Comparison of ENCODE assay signal across 10 cellular contexts in the genomic region with DNA sequence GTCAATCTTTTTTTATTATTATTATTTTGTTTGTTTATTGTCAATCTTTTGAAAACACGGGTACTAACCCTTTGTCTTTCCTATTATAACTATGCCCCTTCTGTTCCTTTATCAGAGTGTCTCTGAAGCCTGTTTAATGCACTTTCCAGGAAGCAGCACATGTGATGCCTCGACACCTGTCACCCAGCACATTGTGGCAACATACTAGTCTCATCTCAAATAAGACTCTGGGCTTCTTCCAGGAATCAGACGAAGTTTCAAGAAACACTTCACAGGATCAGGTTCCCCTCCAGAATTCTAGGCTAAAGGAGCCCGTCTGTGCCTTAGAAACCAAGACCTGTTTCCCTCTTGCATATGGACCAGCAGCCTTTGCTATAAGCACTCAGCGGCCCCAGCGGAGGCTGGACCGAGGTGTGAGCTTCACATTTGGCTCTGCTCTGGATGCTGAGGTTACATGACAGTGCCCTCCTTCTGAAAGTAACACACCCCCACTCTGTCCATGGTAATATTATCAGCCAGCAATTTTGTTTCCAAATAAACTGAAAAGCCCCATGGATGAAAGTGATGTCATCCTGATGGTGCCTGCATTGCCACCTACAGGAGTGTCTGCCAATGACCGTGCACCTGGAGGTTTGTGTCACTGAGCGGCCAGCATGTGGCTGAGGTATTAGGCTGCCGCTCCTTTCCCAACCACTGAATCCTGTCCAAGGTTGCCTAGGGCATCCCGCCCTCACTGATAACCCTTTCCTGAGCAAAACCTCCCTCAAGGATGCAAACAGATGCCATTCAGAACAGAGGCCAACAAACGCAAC. TPM values are rescaled to one million over a fixed set of nuclear protein-coding genes. Genes with fewer than 3 reads are reported as not detected.
A peak's percentile ranks its signal among the peaks of the same experiment; 100 is the strongest.
DNase-seq lines count a peak whose midpoint lies in the region; ATAC-seq, FAIRE-seq and TF ChIP-seq lines count a peak whose summit lies in the region.
"Had no signal": no experiment of that assay in that cellular context is flagged by ENCODE, and none has a peak within 500 bp of the region (broad histone marks: within the 10 kb centered on the region; RNA-seq: fewer than 3 reads in every experiment).

No MANE protein-coding gene starts in this region.

- no peaks in the 10 kb centered on the region for H3K4me1 Mint-ChIP-seq in progenitor cell of endocrine pancreas (ENCODE audit: low read depth)

- H3K4me3 ChIP-seq in H1 (ENCODE audit: extremely low read depth in 1 of 4, insufficient read depth in 2 of 4, low read depth in 3 of 4, low read length in 4 of 4) = no peak overlapping the region

- ATAC-seq in HG03565 (IDR thresholded peaks at IDR 0.05; ENCODE audit: unreplicated experiment) = no peak
- no peak for ATAC-seq in HG02885 (IDR thresholded peaks at IDR 0.05; ENCODE audit: poor library complexity, unreplicated experiment)

- H2BK120ac ChIP-seq in H1 (replicated peaks; ENCODE audit: low read depth, low read length) = no peak overlapping the region

- H3K27ac ChIP-seq in H1 (ENCODE audit: low read depth, low read length) = no peak overlapping the region

- H3K23me2 ChIP-seq in H1 (ENCODE audit: low read depth, low read length) = no peaks in the 10 kb centered on the region

- peaks cover 11% of the 10 kb centered on the region for H3K27me3 Mint-ChIP-seq in progenitor cell of endocrine pancreas

- H2BK15ac ChIP-seq in H1 (ENCODE audit: low read length) = no peak overlapping the region

- H4K8ac ChIP-seq in H1 (ENCODE audit: extremely low read depth, insufficient read depth, low read length) = no peak overlapping the region

- H3K4me3 Mint-ChIP-seq in progenitor cell of endocrine pancreas (ENCODE audit: low read depth) = no peak overlapping the region
- H3K4me3 Mint-ChIP-seq: T-helper 1 cell treated with Interleukin-12 subunit alpha and Interleukin-12 subunit beta and Interleukin-4 antibody, amounts not matched to agents 30 μg/mL and 1 μg/mL, for 36 hours had no signal

- H2AK5ac ChIP-seq in H1 (ENCODE audit: low read depth, low read length) = no peak overlapping the region

- H3K36me3 Mint-ChIP-seq in progenitor cell of endocrine pancreas (ENCODE audit: insufficient read depth) = no peaks in the 10 kb centered on the region

- H3K14ac ChIP-seq in H1 (ENCODE audit: insufficient read length) = no peak overlapping the region

- H4K91ac ChIP-seq in H1 (replicated peaks; ENCODE audit: insufficient read length, low read length) = no peak overlapping the region

- H3K4ac ChIP-seq in H1 (replicated peaks; ENCODE audit: insufficient read length, low read depth, low read length) = no peak overlapping the region

- no peak overlapping the region for H3K27ac Mint-ChIP-seq in progenitor cell of endocrine pancreas
- H3K27ac Mint-ChIP-seq: T-helper 1 cell treated with Interleukin-12 subunit alpha and Interleukin-12 subunit beta and Interleukin-4 antibody, amounts not matched to agents 30 μg/mL and 1 μg/mL, for 36 hours had no signal

- H4K20me1 ChIP-seq in H1 (replicated peaks in 1 of 2; ENCODE audit: control insufficient read depth in 1 of 2, insufficient read depth in 2 of 2, low read length in 2 of 2) = no peaks in the 10 kb centered on the region

- H3K79me2 ChIP-seq in H1 (ENCODE audit: control insufficient read depth in 1 of 2, insufficient read depth in 2 of 2, low read length in 2 of 2) = no peaks in the 10 kb centered on the region

- H3K18ac ChIP-seq in H1 (ENCODE audit: extremely low read depth, low read length) = no peak overlapping the region

- H3K9me3 Mint-ChIP-seq in progenitor cell of endocrine pancreas (ENCODE audit: low read depth) = no peaks in the 10 kb centered on the region
- H3K9me3 Mint-ChIP-seq: T-helper 1 cell treated with Interleukin-12 subunit alpha and Interleukin-12 subunit beta and Interleukin-4 antibody, amounts not matched to agents 30 μg/mL and 1 μg/mL, for 36 hours had no signal

- TF ChIP-seq POLR2A in H1 (IDR thresholded peaks at IDR 0.05; ENCODE audit: control extremely low read depth in 1 of 2, low read depth in 2 of 2, low read length in 2 of 2) = no peak

- FAIRE-seq in H1 (lab: Jason Lieb, UNC) = no peak

- H3K56ac ChIP-seq in H1 (replicated peaks; ENCODE audit: insufficient read length, low read depth, low read length) = no peak overlapping the region

- H3K9me3 ChIP-seq in H1 (ENCODE audit: insufficient read depth in 2 of 2, low read depth in 1 of 2, low read length in 1 of 2) = no peaks in the 10 kb centered on the region

- no peak overlapping the region for H3K4me2 ChIP-seq in H1 (ENCODE audit: insufficient read depth in 1 of 2, low read depth in 2 of 2, low read length in 2 of 2)

- TF ChIP-seq EP300 in H1 (IDR thresholded peaks at IDR 0.05; ENCODE audit: borderline replicate concordance in 1 of 2, low read depth in 2 of 2, low read length in 2 of 2) = no peak

- POLR2A ChIA-PET in H1 (lab: Charles Lee; ENCODE audit: partially characterized antibody) = no interaction called here

- peak; percentile 45 to 63 (median 60); a peak in 3 of 4 replicates for TF ChIP-seq CTCF in H1 (IDR thresholded peaks at IDR 0.05; ENCODE audit: control extremely low read depth in 1 of 3, insufficient read depth in 1 of 3, low read depth in 1 of 3, low read length in 3 of 3)
- peak; percentile 40 for TF ChIP-seq CTCF in progenitor cell of endocrine pancreas (IDR thresholded peaks at IDR 0.05; ENCODE audit: unreplicated experiment)

- H3K27me3 ChIP-seq in H1 (replicated peaks in 1 of 4; ENCODE audit: control insufficient read depth in 3 of 4, extremely low read depth in 1 of 4, insufficient read depth in 3 of 4, low read length in 3 of 4) = no peaks in the 10 kb centered on the region

- H3K79me1 ChIP-seq in H1 (ENCODE audit: low read depth, low read length) = no peaks in the 10 kb centered on the region

- no peak overlapping the region for H4K5ac ChIP-seq in H1 (ENCODE audit: insufficient read length, low read depth, low read length)

- peak; percentile 11 to 52 for DNase-seq in NCI-H524 (lab: John Stamatoyannopoulos, UW)
- no peak for DNase-seq in NCI-H524 treated with DMSO at 0.1 percent for 48 hours (lab: John Stamatoyannopoulos, UW)
- peak; percentile 40 for DNase-seq in NCI-H69 (lab: John Stamatoyannopoulos, UW)
- no peak for DNase-seq in H1 (ENCODE audit: low read depth in 1 of 2, low spot score in 2 of 2)
- no peak for DNase-seq in progenitor cell of endocrine pancreas (ENCODE audit: low spot score, unreplicated experiment)
- no peak for DNase-seq in NCI-H1436 (lab: John Stamatoyannopoulos, UW)
- DNase-seq: occipital lobe had no signal

- H2BK5ac ChIP-seq in H1 (ENCODE audit: low read depth, low read length) = no peak overlapping the region

- no peak overlapping the region for H2BK20ac ChIP-seq in H1 (ENCODE audit: low read length)

- no peak overlapping the region for H2BK12ac ChIP-seq in H1 (ENCODE audit: low read depth, low read length)

- H2AFZ ChIP-seq in H1 (ENCODE audit: low read length) = no peak overlapping the region

- peaks cover 8 to 24% (median 12%) of the 10 kb centered on the region in 4 experiments; a peak in 6 of 7 replicates for H3K4me1 ChIP-seq in H1 (replicated peaks in 1 of 4; ENCODE audit: control insufficient read depth in 3 of 4, insufficient read depth in 4 of 4, low read length in 3 of 4)

- no peaks in the 10 kb centered on the region for H3K36me3 ChIP-seq in H1 (ENCODE audit: control insufficient read depth in 2 of 4, insufficient read depth in 4 of 4, low read length in 3 of 4)

- H3K23ac ChIP-seq in H1 (ENCODE audit: insufficient read length) = no peak overlapping the region

- TF ChIP-seq RAD21 in H1 (IDR thresholded peaks at IDR 0.05 in 1 of 2, conservative IDR thresholded peaks at IDR 0.05 in 1 of 2; ENCODE audit: low read depth in 2 of 2, low read length in 2 of 2) = no peak

- no peak overlapping the region for H3K9ac ChIP-seq in H1 (replicated peaks in 1 of 4; ENCODE audit: extremely low read depth in 1 of 4, low read depth in 3 of 4, low read length in 3 of 4)

- 82% methylated on average over 12 of the region's 12 CpGs; no CpG with 5 or more reads in 1 of the 2 experiments for WGBS in H1 (ENCODE audit: extremely low coverage in 1 of 2, insufficient coverage in 1 of 2, insufficient read length in 1 of 2, insufficient replicate concordance in 2 of 2, low coverage in 1 of 2, low lambda C conversion rate in 2 of 2, missing lambda C conversion rate in 1 of 2), 2 experiments

- CTCF ChIA-PET in H1 (lab: Charles Lee; ENCODE audit: partially characterized antibody) = interaction anchor here (1.2 to 2.1 kb wide), 3 partner anchors 8 to 19 kb away, joined by 3 to 13 read pairs (median 6); no protein-coding TSS in a partner anchor

TF ChIP-seq in H1, 55 proteins besides CTCF, POLR2A, EP300 and RAD21 (continues in another document):
- TF ChIP-seq CEBPB (IDR thresholded peaks at IDR 0.05; ENCODE audit: low read depth, low read length) = no peak
- no peak for TF ChIP-seq CBX5 (IDR thresholded peaks at IDR 0.05; ENCODE audit: low read depth, low read length)
- no peak for TF ChIP-seq NANOG (IDR thresholded peaks at IDR 0.05; ENCODE audit: insufficient read depth, low read depth, low read length, poor library complexity, severe bottlenecking)
- TF ChIP-seq TAF1 (IDR thresholded peaks at IDR 0.05; ENCODE audit: low read depth, low read length) = no peak
- TF ChIP-seq, protein P1, sequence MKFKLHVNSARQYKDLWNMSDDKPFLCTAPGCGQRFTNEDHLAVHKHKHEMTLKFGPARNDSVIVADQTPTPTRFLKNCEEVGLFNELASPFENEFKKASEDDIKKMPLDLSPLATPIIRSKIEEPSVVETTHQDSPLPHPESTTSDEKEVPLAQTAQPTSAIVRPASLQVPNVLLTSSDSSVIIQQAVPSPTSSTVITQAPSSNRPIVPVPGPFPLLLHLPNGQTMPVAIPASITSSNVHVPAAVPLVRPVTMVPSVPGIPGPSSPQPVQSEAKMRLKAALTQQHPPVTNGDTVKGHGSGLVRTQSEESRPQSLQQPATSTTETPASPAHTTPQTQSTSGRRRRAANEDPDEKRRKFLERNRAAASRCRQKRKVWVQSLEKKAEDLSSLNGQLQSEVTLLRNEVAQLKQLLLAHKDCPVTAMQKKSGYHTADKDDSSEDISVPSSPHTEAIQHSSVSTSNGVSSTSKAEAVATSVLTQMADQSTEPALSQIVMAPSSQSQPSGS (IDR thresholded peaks at IDR 0.05; ENCODE audit: low read length) = peak; percentile 78; the same call in 1 of the 2 replicates
- peak; percentile 14; the same call in 1 of the 2 replicates for TF ChIP-seq TCF12 (IDR thresholded peaks at IDR 0.05; ENCODE audit: low read depth, low read length)
- TF ChIP-seq SIRT6 (IDR thresholded peaks at IDR 0.05; ENCODE audit: low read length) = no peak

RNA-seq across cellular contexts. Expression of gene MKI67, which starts 38.1 kb away (rescaled TPM):
- 83.3 and 85.1 TPM in 2 replicates for total RNA-seq in H1 (2021; fragmentation: NEBNext Ultra II Directional; extraction: Animal tissue kit (Norgen Biotek cat#: 25700))
- 13.0 and 15.8 TPM in 2 replicates for polyA plus RNA-seq in H1 (2011; rRNA removed)
- polyA plus RNA-seq in H1 (2011; cell fraction: cytosol; rRNA removed) = 16.1 TPM
- 49.0 TPM for polyA plus RNA-seq in H1 (2011; cell fraction: nucleus; rRNA removed)
- 30.5 to 46.1 TPM (median 38.1 TPM) in 4 replicates for polyA plus RNA-seq in H1 (2012, experiment 1 of 2)
- polyA plus RNA-seq in H1 (2012, experiment 2 of 2) = 2.3 TPM
- polyA plus RNA-seq in H1 (2013, experiment 1 of 2) = 51.4 TPM
- polyA plus RNA-seq in H1 (2013, experiment 2 of 2) = 46.2 TPM
- polyA minus RNA-seq in H1 (2011; rRNA and poly(A)+ RNA removed) = 23.9 and 34.5 TPM in 2 replicates
- polyA minus RNA-seq in H1 (2011; cell fraction: cytosol; rRNA and poly(A)+ RNA removed) = 30.2 TPM
- polyA minus RNA-seq in H1 (2011; cell fraction: nucleus; rRNA and poly(A)+ RNA removed) = 70.5 TPM
- 45.7 and 48.8 TPM in 2 replicates for total RNA-seq in progenitor cell of endocrine pancreas

Comparison
In these comparisons a context has a peak if more than half of its experiments do, and no peak if none do; other contexts are left out.
1. DNase-seq: peak in NCI-H524 (2 of 2) and NCI-H69 (single experiment); none in NCI-H524 treated with DMSO at 0.1 percent for 48 hours (single experiment), H1 (0 of 2), progenitor cell of endocrine pancreas (single experiment) and NCI-H1436 (single experiment).